ENCODE assay signal across 10 cellular contexts in genomic region chr1:1431845-1432565, GRCh38. TPM values are rescaled to one million over a fixed set of nuclear protein-coding genes. Genes with fewer than 3 reads are reported as not detected.
DNase-seq lines count a peak whose midpoint lies in the region; ATAC-seq and TF ChIP-seq lines count a peak whose summit lies in the region.
"Had no signal": no experiment of that assay in that cellular context is flagged by ENCODE, and none has a peak within 500 bp of the region (broad histone marks: within the 10 kb centered on the region; RNA-seq: fewer than 3 reads in every experiment).

No MANE protein-coding gene starts in this region.

- H3K36me3 Mint-ChIP-seq in type B pancreatic cell (no peaks in the 10 kb centered on the region), GM23338 (ENCODE audit: low read depth) (peaks cover 4% of the 10 kb centered on the region; the same call in 2 of the 3 replicates)

- WGBS in esophagus, 2 donors, result 56 to 57% methylated on average over 20 of the region's 20 CpGs

- H3K4me1 ChIP-seq in esophagus (ENCODE audit: control insufficient read depth in 2 of 2, insufficient read depth in 2 of 2, low read length in 1 of 2) (peaks cover 23 to 48% of the 10 kb centered on the region in 2 donors), mucosa of stomach (ENCODE audit: control insufficient read depth, insufficient read depth, low read length) (peaks cover 70% of the 10 kb centered on the region), GM23338 (ENCODE audit: insufficient read depth) (peaks cover 39% of the 10 kb centered on the region)

- H3K27me3 ChIP-seq in esophagus (ENCODE audit: control insufficient read depth in 1 of 2, insufficient read depth in 2 of 2, low read length in 2 of 2), result no peaks in the 10 kb centered on the region
- H3K27me3 ChIP-seq in mucosa of stomach (ENCODE audit: control insufficient read depth, insufficient read depth, low read length), result no peaks in the 10 kb centered on the region
- no peaks in the 10 kb centered on the region for H3K27me3 ChIP-seq in GM23338 (ENCODE audit: insufficient read depth)

- DNase-seq in NCI-H82 (lab: John Stamatoyannopoulos, UW), result peak; percentile 55
- no peak for DNase-seq in NCI-H82 treated with DMSO at 0.1 percent for 48 hours (lab: John Stamatoyannopoulos, UW; ENCODE audit: unreplicated experiment)
- DNase-seq in type B pancreatic cell (ENCODE audit: extremely low spot score, unreplicated experiment), result no peak
- DNase-seq in stimulated activated naive CD8-positive, alpha-beta T cell treated with anti-CD3 and anti-CD28 coated beads, Interleukin-15, amount 100 ng/mL, for 72 hours, result no peak
- no peak for DNase-seq in GM23338 (ENCODE audit: low spot score)
- no peak for DNase-seq in effector CD4-positive, alpha-beta T cell
- DNase-seq: activated CD4-positive, alpha-beta T cell treated with anti-CD3 and anti-CD28 coated beads for 4 hours; occipital lobe had no signal

- H3K9me3 Mint-ChIP-seq in type B pancreatic cell (no peaks in the 10 kb centered on the region), GM23338 (peaks cover 10% of the 10 kb centered on the region)
- H3K9me3 Mint-ChIP-seq in stimulated activated naive CD8-positive, alpha-beta T cell treated with anti-CD3 and anti-CD28 coated beads, Interleukin-15, amount 100 ng/mL, for 72 hours, result no peaks in the 10 kb centered on the region

- H3K4me3 Mint-ChIP-seq in type B pancreatic cell (peak overlapping the region; percentile 39), GM23338 (no peak overlapping the region; the same call in 2 of the 3 replicates)
- no peak overlapping the region for H3K4me3 Mint-ChIP-seq in stimulated activated naive CD8-positive, alpha-beta T cell treated with anti-CD3 and anti-CD28 coated beads, Interleukin-15, amount 100 ng/mL, for 72 hours

- H3K27me3 Mint-ChIP-seq in type B pancreatic cell (no peaks in the 10 kb centered on the region), GM23338 (ENCODE audit: insufficient read depth, low read depth, poor library complexity) (peaks cover 27% of the 10 kb centered on the region)
- peaks cover 80% of the 10 kb centered on the region for H3K27me3 Mint-ChIP-seq in stimulated activated naive CD8-positive, alpha-beta T cell treated with anti-CD3 and anti-CD28 coated beads, Interleukin-15, amount 100 ng/mL, for 72 hours

- H3K4me2 ChIP-seq in GM23338, result no peak overlapping the region

- peak overlapping the region; percentile 97 to 99 for H3K27ac ChIP-seq in esophagus (ENCODE audit: low read depth in 2 of 2, low read length in 1 of 2)
- H3K27ac ChIP-seq in GM23338 (ENCODE audit: low read depth), result no peak overlapping the region

- TF ChIP-seq CTCF in type B pancreatic cell (conservative IDR thresholded peaks at IDR 0.05), result no peak
- TF ChIP-seq CTCF in GM23338 (conservative IDR thresholded peaks at IDR 0.05; ENCODE audit: low read depth in 2 of 2), result no peak

- H3K9ac ChIP-seq in mucosa of stomach (ENCODE audit: low read length), result peak overlapping the region; percentile 68

- no peak overlapping the region for H2AFZ ChIP-seq in GM23338

- H3K9me3 ChIP-seq in esophagus (ENCODE audit: control insufficient read depth in 2 of 2, insufficient read depth in 1 of 2, low read depth in 1 of 2, low read length in 1 of 2) (no peaks in the 10 kb centered on the region), mucosa of stomach (ENCODE audit: control insufficient read depth, low read length) (no peaks in the 10 kb centered on the region)

- peaks cover 0 to 2% of the 10 kb centered on the region in 2 donors for H3K36me3 ChIP-seq in esophagus (ENCODE audit: control insufficient read depth in 2 of 2, insufficient read depth in 2 of 2, low read length in 1 of 2)
- no peaks in the 10 kb centered on the region for H3K36me3 ChIP-seq in mucosa of stomach (ENCODE audit: control insufficient read depth, insufficient read depth, low read length)
- H3K36me3 ChIP-seq in GM23338 (ENCODE audit: insufficient read depth), result no peaks in the 10 kb centered on the region

- H3K9me2 ChIP-seq in GM23338 (ENCODE audit: insufficient read depth), result no peaks in the 10 kb centered on the region

- H3K4me3 ChIP-seq in esophagus (ENCODE audit: low read depth in 1 of 2, low read length in 2 of 2) (peak overlapping the region in 1 of 2 donors; percentile 5), mucosa of stomach (ENCODE audit: low read length) (peak overlapping the region; percentile 25), GM23338 (no peak overlapping the region)

- no peaks in the 10 kb centered on the region for H4K20me1 ChIP-seq in GM23338 (replicated peaks; ENCODE audit: insufficient read depth)

- ATAC-seq in stimulated activated naive CD8-positive, alpha-beta T cell treated with anti-CD3 and anti-CD28 coated beads, Interleukin-15, amount 100 ng/mL, for 72 hours, result no peak
- no peak for ATAC-seq in GM23338

- H3K4me1 Mint-ChIP-seq in type B pancreatic cell (ENCODE audit: unreplicated experiment) (peaks cover 9% of the 10 kb centered on the region), GM23338 (peaks cover 43% of the 10 kb centered on the region)
- H3K4me1 Mint-ChIP-seq in stimulated activated naive CD8-positive, alpha-beta T cell treated with anti-CD3 and anti-CD28 coated beads, Interleukin-15, amount 100 ng/mL, for 72 hours, result peaks cover 26% of the 10 kb centered on the region

- peaks cover 28% of the 10 kb centered on the region for H3F3A ChIP-seq in GM23338 (replicated peaks; ENCODE audit: low read depth)

- H3K79me2 ChIP-seq in GM23338 (replicated peaks; ENCODE audit: insufficient read depth), result no peaks in the 10 kb centered on the region

- H3K27ac Mint-ChIP-seq in type B pancreatic cell, result peak overlapping the region; percentile 72
- no peak overlapping the region for H3K27ac Mint-ChIP-seq in stimulated activated naive CD8-positive, alpha-beta T cell treated with anti-CD3 and anti-CD28 coated beads, Interleukin-15, amount 100 ng/mL, for 72 hours
- H3K27ac Mint-ChIP-seq in GM23338, result no peak overlapping the region; the same call in 1 of the 2 replicates

TF ChIP-seq in GM23338, 12 proteins besides CTCF, POLR2A, EP300 and RAD21 (continues in another document):
- no peak for TF ChIP-seq JUNB (IDR thresholded peaks at IDR 0.05; ENCODE audit: unreplicated experiment)

RNA-seq across cellular contexts. Expression of gene VWA1, which starts 3.5 kb away (rescaled TPM):
- polyA plus RNA-seq in esophagus (10 to 100 TPM; 21.0 to 21.4 TPM), GM23338 (2016; fragmentation: Nextera tagmentation; extraction: Ambion mirVana) (7.2 and 7.9 TPM in 2 replicates)
- total RNA-seq in type B pancreatic cell (ENCODE audit: low replicate concordance), result 44.5 and 49.9 TPM in 2 replicates
- total RNA-seq in GM23338 (2014; rRNA removed; shearing (Covaris generic)), result 21.9 and 31.5 TPM in 2 replicates

RNA-seq across cellular contexts. Expression of gene ANKRD65, which starts 10.9 kb away (rescaled TPM):
- polyA plus RNA-seq in esophagus, result 10 to 100 TPM; 10.6 to 12.4 TPM
- 7.6 and 11.1 TPM in 2 replicates for total RNA-seq in type B pancreatic cell (ENCODE audit: low replicate concordance)
- 1.7 and 1.8 TPM in 2 replicates for total RNA-seq in GM23338 (2014; rRNA removed; shearing (Covaris generic))
- 1.6 and 2.6 TPM in 2 replicates for polyA plus RNA-seq in GM23338 (2016; fragmentation: Nextera tagmentation; extraction: Ambion mirVana)

RNA-seq across cellular contexts. Expression of gene ATAD3C, which starts 17.5 kb away (rescaled TPM):
- polyA plus RNA-seq in esophagus (1 to 10 TPM; 1.8 to 2.1 TPM), GM23338 (2016; fragmentation: Nextera tagmentation; extraction: Ambion mirVana) (1.1 and 1.3 TPM in 2 replicates)
- total RNA-seq in type B pancreatic cell (ENCODE audit: low replicate concordance), result 1.8 and 2.4 TPM in 2 replicates
- total RNA-seq in GM23338 (2014; rRNA removed; shearing (Covaris generic)), result 0.45 and 1.2 TPM in 2 replicates

RNA-seq across cellular contexts. Expression of gene MRPL20, which starts 24.9 kb away (rescaled TPM):
- polyA plus RNA-seq in esophagus (100 to 1,000 TPM in 1 of 2 donors, 10 to 100 TPM in 1; 59.1 to 148 TPM), GM23338 (2016; fragmentation: Nextera tagmentation; extraction: Ambion mirVana) (319 and 344 TPM in 2 replicates)
- 98.9 and 108 TPM in 2 replicates for total RNA-seq in type B pancreatic cell (ENCODE audit: low replicate concordance)
- total RNA-seq in GM23338 (2014; rRNA removed; shearing (Covaris generic)), result 158 and 173 TPM in 2 replicates

RNA-seq across cellular contexts. Expression of gene CCNL2, which starts 32.9 kb away (rescaled TPM):
- polyA plus RNA-seq in esophagus (100 to 1,000 TPM in 1 of 2 donors, 10 to 100 TPM in 1; 97.9 to 210 TPM), GM23338 (2016; fragmentation: Nextera tagmentation; extraction: Ambion mirVana) (99.4 and 115 TPM in 2 replicates)
- 194 and 298 TPM in 2 replicates for total RNA-seq in type B pancreatic cell (ENCODE audit: low replicate concordance)
- total RNA-seq in GM23338 (2014; rRNA removed; shearing (Covaris generic)), result 146 and 147 TPM in 2 replicates
